ENCODE assay signal across 21 cellular contexts in the genomic region with DNA sequence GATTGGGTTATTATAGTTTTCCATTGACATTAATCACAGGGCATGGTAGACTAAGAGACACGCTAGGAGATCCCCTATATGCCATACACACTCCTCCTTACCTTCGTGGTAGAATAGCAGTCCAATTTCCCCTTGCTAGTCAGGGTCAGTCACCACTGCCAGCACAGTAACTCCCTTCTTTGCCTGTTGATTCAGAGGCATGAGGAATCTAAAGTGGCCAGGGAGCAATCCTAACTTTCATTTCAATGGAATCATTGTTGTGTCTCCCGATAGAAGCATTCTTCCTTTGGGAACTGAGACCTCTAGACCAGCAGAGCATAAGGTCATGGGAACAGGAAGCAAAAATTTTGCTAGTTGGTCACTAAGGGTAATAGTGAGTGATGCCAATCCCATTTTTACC. TPM values are rescaled to one million over a fixed set of nuclear protein-coding genes. Genes with fewer than 3 reads are reported as not detected.
"Had no signal": no experiment of that assay in that cellular context is flagged by ENCODE, and none has a peak within 500 bp of the region (broad histone marks: within the 10 kb centered on the region; RNA-seq: fewer than 3 reads in every experiment).

No MANE protein-coding gene starts in this region.

- H3K27ac ChIP-seq: coronary artery, dorsolateral prefrontal cortex, epithelial cell of prostate, esophagus muscularis mucosa, psoas muscle, spleen, tibial artery had no signal

- DNase-seq: dorsolateral prefrontal cortex; effector memory CD4-positive, alpha-beta T cell; foreskin fibroblast; immature natural killer cell; kidney; left colon; left ventricle myocardium superior; mesenchymal stem cell; naive B cell; psoas muscle; retina; spleen; stimulated activated CD4-positive, alpha-beta T cell treated with anti-CD3 and anti-CD28 coated beads, Interleukin-15, amount 100 ng/mL, for 24 hours; stimulated activated CD4-positive, alpha-beta T cell treated with anti-CD3 and anti-CD28 coated beads, Interleukin-1b, Interleukin-23, amount 100 ng/mL, for 48 hours; stimulated activated CD4-positive, alpha-beta T cell treated with anti-CD3 and anti-CD28 coated beads, Interleukin-4, amount 100 ng/mL, for 24 hours; tibial artery had no signal

- H3K36me3 ChIP-seq: esophagus muscularis mucosa, spleen, tibial artery had no signal

- FAIRE-seq: endometrium, kidney had no signal

- H3K9me3 ChIP-seq: esophagus muscularis mucosa, psoas muscle, spleen, tibial artery had no signal

- H3K4me3 ChIP-seq: coronary artery, dorsolateral prefrontal cortex, esophagus muscularis mucosa, lung, psoas muscle, spleen, tibial artery had no signal

- H3K27me3 ChIP-seq: dorsolateral prefrontal cortex, esophagus muscularis mucosa, spleen, tibial artery had no signal

- H3K4me1 ChIP-seq: esophagus muscularis mucosa, psoas muscle, spleen, tibial artery had no signal

RNA-seq across cellular contexts. Expression of gene COL25A1, which starts 51.1 kb away (rescaled TPM):
- polyA plus RNA-seq: immature natural killer cell had no signal
